In the genomic region with DNA sequence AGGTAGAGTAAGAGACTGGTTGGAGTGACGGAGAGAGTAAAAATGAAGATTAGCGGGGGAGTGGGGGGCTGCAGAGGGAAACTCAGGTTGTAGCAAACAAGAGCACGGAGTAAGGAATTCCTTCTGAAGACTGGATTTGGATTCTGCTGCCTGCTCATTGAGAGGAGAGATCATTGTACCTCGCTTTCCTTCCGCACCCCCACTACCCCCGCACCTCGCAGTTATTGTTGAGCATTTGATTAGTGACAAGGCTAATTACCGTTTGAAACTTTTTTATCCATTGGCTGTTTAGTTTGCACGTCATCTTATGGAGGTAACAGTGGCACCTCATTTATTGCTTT, we compare ENCODE assay signal across 1 cellular context.
TF ChIP-seq lines count a peak whose summit lies in the region.

No MANE protein-coding gene starts in this region.

TF ChIP-seq in liver, 16 proteins besides CTCF, POLR2A, EP300 and RAD21 (continued from another document):
- TF ChIP-seq, protein P1, sequence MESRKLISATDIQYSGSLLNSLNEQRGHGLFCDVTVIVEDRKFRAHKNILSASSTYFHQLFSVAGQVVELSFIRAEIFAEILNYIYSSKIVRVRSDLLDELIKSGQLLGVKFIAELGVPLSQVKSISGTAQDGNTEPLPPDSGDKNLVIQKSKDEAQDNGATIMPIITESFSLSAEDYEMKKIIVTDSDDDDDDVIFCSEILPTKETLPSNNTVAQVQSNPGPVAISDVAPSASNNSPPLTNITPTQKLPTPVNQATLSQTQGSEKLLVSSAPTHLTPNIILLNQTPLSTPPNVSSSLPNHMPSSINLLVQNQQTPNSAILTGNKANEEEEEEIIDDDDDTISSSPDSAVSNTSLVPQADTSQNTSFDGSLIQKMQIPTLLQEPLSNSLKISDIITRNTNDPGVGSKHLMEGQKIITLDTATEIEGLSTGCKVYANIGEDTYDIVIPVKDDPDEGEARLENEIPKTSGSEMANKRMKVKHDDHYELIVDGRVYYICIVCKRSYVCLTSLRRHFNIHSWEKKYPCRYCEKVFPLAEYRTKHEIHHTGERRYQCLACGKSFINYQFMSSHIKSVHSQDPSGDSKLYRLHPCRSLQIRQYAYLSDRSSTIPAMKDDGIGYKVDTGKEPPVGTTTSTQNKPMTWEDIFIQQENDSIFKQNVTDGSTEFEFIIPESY (IDR thresholded peaks at IDR 0.05) = no peak
- TF ChIP-seq YY1 (IDR thresholded peaks at IDR 0.05) (no peak), RXRA (IDR thresholded peaks at IDR 0.05) (no peak)
- TF ChIP-seq, protein P2, sequence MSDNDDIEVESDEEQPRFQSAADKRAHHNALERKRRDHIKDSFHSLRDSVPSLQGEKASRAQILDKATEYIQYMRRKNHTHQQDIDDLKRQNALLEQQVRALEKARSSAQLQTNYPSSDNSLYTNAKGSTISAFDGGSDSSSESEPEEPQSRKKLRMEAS (IDR thresholded peaks at IDR 0.05) = no peak
- TF ChIP-seq, protein P3, sequence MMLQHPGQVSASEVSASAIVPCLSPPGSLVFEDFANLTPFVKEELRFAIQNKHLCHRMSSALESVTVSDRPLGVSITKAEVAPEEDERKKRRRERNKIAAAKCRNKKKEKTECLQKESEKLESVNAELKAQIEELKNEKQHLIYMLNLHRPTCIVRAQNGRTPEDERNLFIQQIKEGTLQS (IDR thresholded peaks at IDR 0.05) = no peak
